Comparison of ENCODE assay signal across 1 cellular context in the genomic region with DNA sequence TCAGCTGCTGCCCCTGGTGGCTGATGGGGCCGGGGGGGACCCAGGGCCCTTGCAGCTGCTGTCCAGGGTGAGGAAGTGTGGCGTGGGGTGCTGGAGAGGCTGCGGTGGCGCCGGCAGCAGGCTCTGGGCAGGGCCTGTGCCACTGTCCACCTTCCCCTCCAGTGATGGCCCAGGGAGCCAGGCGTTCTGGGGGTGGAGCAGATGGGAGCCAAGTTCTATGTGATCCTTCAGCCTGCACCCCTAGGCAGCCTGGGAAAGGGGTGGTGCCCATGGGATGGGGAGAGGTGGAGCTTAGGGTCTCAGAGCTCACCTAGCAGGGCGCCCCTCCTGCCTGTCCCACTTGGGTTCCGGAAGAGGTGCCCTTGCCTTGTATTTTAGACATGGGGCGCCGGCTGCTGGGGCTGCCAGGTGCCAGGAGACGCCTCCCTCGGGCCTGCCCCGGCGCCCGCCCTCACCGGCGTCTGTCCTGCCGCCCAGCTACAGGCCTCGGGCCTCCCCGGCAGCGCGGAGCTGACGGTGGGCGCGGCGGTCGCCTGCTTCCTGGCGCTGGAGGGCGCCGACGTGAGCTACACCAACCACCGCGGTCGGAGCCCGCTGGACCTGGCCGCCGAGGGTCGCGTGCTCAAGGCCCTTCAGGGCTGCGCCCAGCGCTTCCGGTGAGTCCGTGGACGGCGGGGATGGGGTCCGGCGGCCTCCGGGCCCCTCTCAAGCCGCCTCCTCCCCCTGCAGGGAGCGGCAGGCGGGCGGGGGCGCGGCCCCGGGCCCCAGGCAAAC.
TF ChIP-seq lines count a peak whose summit lies in the region.

No MANE protein-coding gene starts in this region.

TF ChIP-seq in HepG2, 621 proteins besides CTCF, POLR2A, EP300 and RAD21:
- TF ChIP-seq KDM5B (CRISPR knock-in tag; IDR thresholded peaks at IDR 0.05; ENCODE audit: borderline replicate concordance) (no peak), ZNF543 (CRISPR knock-in tag; IDR thresholded peaks at IDR 0.05) (no peak), ZNF335 (CRISPR knock-in tag; IDR thresholded peaks at IDR 0.05) (no peak), NR2F1 (CRISPR knock-in tag; IDR thresholded peaks at IDR 0.05) (no peak)
